ENCODE assay signal across 15 cellular contexts in the genomic region with DNA sequence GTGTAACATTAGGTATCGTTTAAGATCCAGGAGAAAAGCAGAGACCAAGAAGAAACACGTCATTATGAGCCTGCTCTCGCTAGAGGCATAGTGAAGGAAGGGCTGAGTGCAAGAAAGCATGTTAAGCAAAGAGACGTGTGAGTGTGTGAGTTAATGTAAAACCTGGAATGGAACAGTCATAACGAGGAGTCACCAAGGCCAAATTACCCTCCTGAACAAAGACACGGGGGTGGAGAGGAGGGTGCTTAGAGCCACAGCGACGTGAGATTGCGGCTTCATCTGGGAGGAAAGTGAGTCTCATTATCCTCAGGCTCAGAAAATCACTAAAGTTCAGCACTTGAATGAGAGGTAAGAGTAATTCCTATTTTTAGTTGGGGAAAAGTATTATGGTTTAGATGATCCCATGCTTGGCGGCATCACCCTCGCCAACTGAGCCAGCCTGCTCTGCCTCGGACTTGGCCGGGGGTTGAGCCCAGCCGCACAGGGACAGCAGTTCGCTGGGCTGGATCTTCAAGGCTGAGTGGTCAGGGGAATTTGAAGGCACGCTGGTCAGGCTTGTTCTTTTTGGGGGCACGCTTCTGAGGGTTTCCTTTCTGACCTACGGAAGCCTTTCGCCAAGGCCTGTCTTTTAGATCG.
DNase-seq lines count a peak whose midpoint lies in the region; ATAC-seq, FAIRE-seq and TF ChIP-seq lines count a peak whose summit lies in the region.
"Had no signal": no experiment of that assay in that cellular context is flagged by ENCODE, and none has a peak within 500 bp of the region (broad histone marks: within the 10 kb centered on the region; RNA-seq: fewer than 3 reads in every experiment).

No MANE protein-coding gene starts in this region.

- no peak for TF ChIP-seq EP300 in stomach (IDR thresholded peaks at IDR 0.05)

- peak overlapping the region; percentile 19 for H3K4me2 ChIP-seq in BLaER1

- WGBS in stomach, 5 donors, result 89 to 94% (median 93%) methylated on average over 20 of the region's 20 CpGs

- no peak for FAIRE-seq in GM12892 (lab: Jason Lieb, UNC)

- peak; percentile 44 for ATAC-seq in left colon
- ATAC-seq: stimulated activated naive CD8-positive, alpha-beta T cell treated with anti-CD3 and anti-CD28 coated beads, Interleukin-15, Interleukin-2, amounts not matched to agents 100 U/mL and 50 U/mL, for 24 hours had no signal

- DNase-seq in GM12892 (ENCODE audit: insufficient read length) (no peak), left colon (no peak), stomach (no peak), NCI-H510A treated with DMSO at 0.1 percent for 48 hours (lab: John Stamatoyannopoulos, UW) (no peak), HPDE6-E6E7 (ENCODE audit: extremely low spot score) (no peak)
- DNase-seq in stimulated activated naive CD4-positive, alpha-beta T cell treated with Interleukin-2 at 50 U/mL for 16 hours (lab: John Stamatoyannopoulos, UW), result no peak
- DNase-seq: CD4-positive, CD25-positive, alpha-beta regulatory T cell; effector memory CD4-positive, alpha-beta T cell; HCEC 1CT; heart left ventricle; NCI-H345; Peyer's patch; stimulated activated naive CD8-positive, alpha-beta T cell treated with anti-CD3 and anti-CD28 coated beads, Interleukin-15, Interleukin-2, amounts not matched to agents 100 U/mL and 50 U/mL, for 24 hours had no signal

- peaks cover 9 to 15% (median 12%) of the 10 kb centered on the region in 3 donors for H3K4me1 Mint-ChIP-seq in IgD-negative memory B cell

- H3K4me3 Mint-ChIP-seq in IgD-negative memory B cell, result peak overlapping the region in 3 of 4 donors; percentile 7 to 68 (median 43)
- H3K4me3 Mint-ChIP-seq: CD4-positive, CD25-positive, alpha-beta regulatory T cell had no signal

- H3K9ac ChIP-seq in BLaER1, result no peak overlapping the region

- peaks cover 49% of the 10 kb centered on the region; the same call in 1 of the 2 replicates for H4K20me1 ChIP-seq in BLaER1

- H3K4me1 ChIP-seq in BLaER1, result peaks cover 19% of the 10 kb centered on the region
- peaks cover 0 to 14% (median 3%) of the 10 kb centered on the region in 4 donors for H3K4me1 ChIP-seq in stomach
- H3K4me1 ChIP-seq: Peyer's patch had no signal

- no peaks in the 10 kb centered on the region for H3K9me3 Mint-ChIP-seq in IgD-negative memory B cell
- H3K9me3 Mint-ChIP-seq: CD4-positive, CD25-positive, alpha-beta regulatory T cell had no signal

- no peak overlapping the region for H3K27ac ChIP-seq in BLaER1
- H3K27ac ChIP-seq in stomach, result no peak overlapping the region
- H3K27ac ChIP-seq: heart left ventricle, Peyer's patch had no signal

- H3K36me3 Mint-ChIP-seq in IgD-negative memory B cell, result peaks cover 11% of the 10 kb centered on the region

- H3K27me3 ChIP-seq in BLaER1, result no peaks in the 10 kb centered on the region
- H3K27me3 ChIP-seq in stomach, result no peaks in the 10 kb centered on the region
- H3K27me3 ChIP-seq: heart left ventricle, Peyer's patch had no signal

- H3K36me3 ChIP-seq in BLaER1, result peaks cover 92% of the 10 kb centered on the region
- peaks cover 19 to 79% (median 73%) of the 10 kb centered on the region in 4 donors for H3K36me3 ChIP-seq in stomach

- H3K9me3 ChIP-seq in BLaER1 (peaks cover 14% of the 10 kb centered on the region), stomach (no peaks in the 10 kb centered on the region)
- H3K9me3 ChIP-seq: heart left ventricle, Peyer's patch had no signal

- H3K27me3 Mint-ChIP-seq in IgD-negative memory B cell, result no peaks in the 10 kb centered on the region
- H3K27me3 Mint-ChIP-seq: CD4-positive, CD25-positive, alpha-beta regulatory T cell had no signal

- intact Hi-C loops in left colon (cut with DNase I, micrococcal nuclease) (no loop called here), stomach (cut with DNase I; ENCODE audit: low total_unique reads) (no loop called here)

- H3K4me3 ChIP-seq in BLaER1 (no peak overlapping the region), stomach (no peak overlapping the region)
- H3K4me3 ChIP-seq: heart left ventricle, Peyer's patch had no signal

- TF ChIP-seq CTCF in stomach (IDR thresholded peaks at IDR 0.05), result no peak

- peak overlapping the region; percentile 28 to 78 (median 73) for H3K27ac Mint-ChIP-seq in IgD-negative memory B cell

- TF ChIP-seq POLR2A in GM12892 (IDR thresholded peaks at IDR 0.05; ENCODE audit: low read depth, low read length) (0 out of 2 replicates have a peak, but pooled peaks have one; percentile 32), stomach (IDR thresholded peaks at IDR 0.05) (no peak)
